In the genomic region with DNA sequence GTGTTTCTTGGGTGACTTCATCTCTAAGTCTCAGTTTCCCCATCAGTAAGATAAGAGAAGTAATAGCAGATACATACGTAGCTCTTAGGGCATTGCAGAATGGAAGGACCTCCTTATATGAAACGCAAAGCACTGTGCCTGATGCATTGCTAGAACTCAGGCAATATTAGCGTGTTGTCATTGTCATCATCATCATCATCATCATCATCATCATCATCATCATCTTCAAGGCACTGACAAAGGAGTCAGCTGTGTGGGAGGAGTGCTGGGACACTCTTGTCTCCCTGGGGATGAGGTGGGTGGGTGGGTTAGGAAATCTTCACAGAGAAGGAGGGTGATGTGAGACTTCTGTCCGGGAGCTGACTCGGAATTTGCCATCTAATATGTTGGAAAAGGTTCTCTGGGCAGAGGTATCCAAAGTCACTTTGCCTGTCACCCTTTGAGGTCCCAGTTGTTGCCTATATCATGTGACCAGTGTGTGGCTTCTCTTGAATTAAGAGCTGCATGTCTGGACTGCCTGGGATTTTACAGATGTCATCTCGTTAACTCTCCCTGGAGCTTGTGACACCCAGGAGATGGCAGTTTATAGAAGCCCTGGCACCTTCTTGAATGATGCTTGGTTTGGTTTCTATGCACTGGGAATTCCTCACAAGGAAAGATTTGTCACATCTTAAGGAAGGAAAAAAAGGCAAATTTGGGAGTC, we compare ENCODE assay signal across 18 cellular contexts. TPM values are rescaled to one million over a fixed set of nuclear protein-coding genes. Genes with fewer than 3 reads are reported as not detected.
DNase-seq lines count a peak whose midpoint lies in the region; ATAC-seq and TF ChIP-seq lines count a peak whose summit lies in the region.
"Had no signal": no experiment of that assay in that cellular context is flagged by ENCODE, and none has a peak within 500 bp of the region (broad histone marks: within the 10 kb centered on the region; RNA-seq: fewer than 3 reads in every experiment).

No MANE protein-coding gene starts in this region.

- POLR2A ChIA-PET in SK-N-SH (lab: Yijun Ruan, JAX) = no interaction called here
- POLR2A ChIA-PET in A673 (lab: Charles Lee; ENCODE audit: low non-redundant PET) = no interaction called here

- H3K36me3 ChIP-seq in SK-N-SH (replicated peaks in 1 of 2; ENCODE audit: control insufficient read depth in 1 of 2, insufficient read depth in 2 of 2, low read length in 1 of 2) (peaks cover 0 to 2% of the 10 kb centered on the region in 2 experiments), breast epithelium (no peaks in the 10 kb centered on the region), mesenchymal stem cell (ENCODE audit: control insufficient read depth in 1 of 2, insufficient read depth in 2 of 2, low read depth in 1 of 2, low read length in 2 of 2) (peaks cover 6 to 39% of the 10 kb centered on the region in 2 experiments), tibial artery (no peaks in the 10 kb centered on the region), A673 (ENCODE audit: insufficient read depth, low read length, poor library complexity, severe bottlenecking) (no peaks in the 10 kb centered on the region)
- H3K36me3 ChIP-seq: cardiac muscle cell, neural progenitor cell, SJSA1, upper lobe of right lung had no signal

- peak overlapping the region; percentile 68 for H3K4me2 ChIP-seq in SK-N-SH
- H3K4me2 ChIP-seq in mesenchymal stem cell (ENCODE audit: low read length, poor library complexity, severe bottlenecking) = no peak overlapping the region
- H3K4me2 ChIP-seq: neural progenitor cell had no signal

- H2AFZ ChIP-seq in SK-N-SH (ENCODE audit: low read depth) = no peak overlapping the region
- no peak overlapping the region for H2AFZ ChIP-seq in mesenchymal stem cell (ENCODE audit: low read depth, low read length)
- H2AFZ ChIP-seq: neural progenitor cell had no signal

- TF ChIP-seq EP300 in SK-N-SH (IDR thresholded peaks at IDR 0.05; ENCODE audit: borderline replicate concordance in 1 of 2, low read depth in 1 of 2, low read length in 1 of 2) = no peak

- no peaks in the 10 kb centered on the region for H3K9me2 ChIP-seq in SK-N-SH

- H2BK12ac ChIP-seq in mesenchymal stem cell (ENCODE audit: low read length in 2 of 2) = peak overlapping the region in 1 of 2 experiments; percentile 75

- H4K91ac ChIP-seq in mesenchymal stem cell (ENCODE audit: low read length) = peak overlapping the region; percentile 53

- H3F3A ChIP-seq in SK-N-SH (replicated peaks; ENCODE audit: insufficient read depth) = peaks cover 32% of the 10 kb centered on the region

- H2BK5ac ChIP-seq in mesenchymal stem cell (ENCODE audit: low read depth, low read length, poor library complexity, severe bottlenecking) = no peak overlapping the region

- H2BK15ac ChIP-seq in mesenchymal stem cell (ENCODE audit: low read depth, poor library complexity, severe bottlenecking) = peak overlapping the region; percentile 2

- ATAC-seq in SK-N-SH treated with all-trans-retinoic acid at 6 μM for 48 hours (no peak; the same call in 2 of the 3 replicates), GM19452 (IDR thresholded peaks at IDR 0.05; ENCODE audit: unreplicated experiment) (no peak)
- ATAC-seq: activated CD4-positive, alpha-beta T cell treated with anti-CD3 and anti-CD28 coated beads for 36 hours had no signal

- no peak for TF ChIP-seq RAD21 in SK-N-SH (IDR thresholded peaks at IDR 0.05; ENCODE audit: low read length)

- DNase-seq in SK-N-SH = no peak
- no peak for DNase-seq in breast epithelium (ENCODE audit: low spot score in 2 of 2)
- DNase-seq in mesenchymal stem cell = no peak
- DNase-seq in tibial artery = no peak
- DNase-seq in A673 (ENCODE audit: low spot score) = no peak
- DNase-seq in NCI-H2081 treated with DMSO at 0.1 percent for 48 hours (lab: John Stamatoyannopoulos, UW) = no peak
- DNase-seq: activated CD4-positive, alpha-beta T cell treated with anti-CD3 and anti-CD28 coated beads for 36 hours; endodermal cell; mesendoderm; NCI-H345; stimulated activated CD4-positive, alpha-beta T cell treated with anti-CD3 and anti-CD28 coated beads, Interleukin-4, amount 100 ng/mL, for 1 hour; upper lobe of right lung had no signal

- no TSS peak for BruUV-seq in A673 (replicated peaks; lab: Mats Ljungman, UMichigan)

- H3K4me1 ChIP-seq in SK-N-SH (ENCODE audit: control insufficient read depth in 1 of 2, insufficient read depth in 2 of 2, low read depth in 1 of 2, low read length in 1 of 2) = peaks cover 0 to 17% of the 10 kb centered on the region in 2 experiments; a peak in 2 of 4 replicates
- H3K4me1 ChIP-seq in breast epithelium = peaks cover 0 to 4% of the 10 kb centered on the region in 2 donors
- peaks cover 4% of the 10 kb centered on the region for H3K4me1 ChIP-seq in mesenchymal stem cell (ENCODE audit: control insufficient read depth, insufficient read depth, low read depth, low read length)
- peaks cover 0 to 75% (median 35%) of the 10 kb centered on the region in 4 donors for H3K4me1 ChIP-seq in tibial artery
- no peaks in the 10 kb centered on the region for H3K4me1 ChIP-seq in A673 (ENCODE audit: insufficient read depth, low read length, poor library complexity, severe bottlenecking)
- H3K4me1 ChIP-seq: neural progenitor cell had no signal

- no peak for TF ChIP-seq POLR2A in breast epithelium (IDR thresholded peaks at IDR 0.05)

- H3K9me3 ChIP-seq in SK-N-SH (no peaks in the 10 kb centered on the region), breast epithelium (no peaks in the 10 kb centered on the region), mesenchymal stem cell (ENCODE audit: control insufficient read depth, low read length) (no peaks in the 10 kb centered on the region), tibial artery (no peaks in the 10 kb centered on the region), A673 (ENCODE audit: low read depth, low read length, poor library complexity, severe bottlenecking) (no peaks in the 10 kb centered on the region)
- H3K9me3 ChIP-seq: SJSA1, upper lobe of right lung had no signal

- no peak overlapping the region for H2AK5ac ChIP-seq in mesenchymal stem cell (ENCODE audit: low read length, severe bottlenecking)

- peak overlapping the region; percentile 48 to 65 for H3K4ac ChIP-seq in mesenchymal stem cell (ENCODE audit: low read depth in 1 of 2, low read length in 2 of 2)

- peak overlapping the region; percentile 63 to 78 for H3K18ac ChIP-seq in mesenchymal stem cell (ENCODE audit: low read depth in 1 of 2, low read length in 2 of 2)

- 95% methylated on average over 6 of the region's 6 CpGs for WGBS in SK-N-SH (ENCODE audit: low lambda C conversion rate)
- 82% methylated on average over 3 of the region's 6 CpGs for WGBS in mesenchymal stem cell

- H3K23ac ChIP-seq in mesenchymal stem cell (ENCODE audit: low read length in 2 of 2) = no peak overlapping the region

- peak overlapping the region; percentile 14; the same call in 1 of the 2 replicates for H3K9ac ChIP-seq in SK-N-SH
- H3K9ac ChIP-seq in mesenchymal stem cell (ENCODE audit: low read length) = peak overlapping the region; percentile 62
- H3K9ac ChIP-seq: neural progenitor cell had no signal

- peaks cover 21% of the 10 kb centered on the region for H3K79me1 ChIP-seq in mesenchymal stem cell (replicated peaks; ENCODE audit: low read length, poor library complexity, severe bottlenecking)

- peaks cover 15% of the 10 kb centered on the region for H4K20me1 ChIP-seq in SK-N-SH (ENCODE audit: insufficient read depth)

- H3K79me2 ChIP-seq in SK-N-SH (ENCODE audit: insufficient read depth) = peaks cover 76% of the 10 kb centered on the region

- no peaks in the 10 kb centered on the region for H3K27me3 ChIP-seq in SK-N-SH (ENCODE audit: insufficient read depth)
- no peaks in the 10 kb centered on the region for H3K27me3 ChIP-seq in breast epithelium
- no peaks in the 10 kb centered on the region for H3K27me3 ChIP-seq in mesenchymal stem cell (ENCODE audit: control insufficient read depth in 1 of 2, insufficient read depth in 1 of 2, low read length in 2 of 2)
- no peaks in the 10 kb centered on the region for H3K27me3 ChIP-seq in tibial artery
- peaks cover 44% of the 10 kb centered on the region for H3K27me3 ChIP-seq in A673 (replicated peaks; ENCODE audit: insufficient read depth, low read depth, low read length, poor library complexity)
- H3K27me3 ChIP-seq: cardiac muscle cell, SJSA1, upper lobe of right lung had no signal

- peak overlapping the region in 1 of 2 experiments; percentile 95; a peak in 2 of 4 replicates for H3K27ac ChIP-seq in SK-N-SH (ENCODE audit: low read depth in 2 of 2, low read length in 1 of 2)
- H3K27ac ChIP-seq in breast epithelium = peak overlapping the region; percentile 83 to 89
- peak overlapping the region; percentile 10 for H3K27ac ChIP-seq in mesenchymal stem cell (ENCODE audit: low read length, poor library complexity, severe bottlenecking)
- peak overlapping the region; percentile 46 to 56 for H3K27ac ChIP-seq in tibial artery
- no peak overlapping the region for H3K27ac ChIP-seq in A673 (ENCODE audit: low read depth, low read length, poor library complexity, severe bottlenecking)
- H3K27ac ChIP-seq: neural progenitor cell, SJSA1 had no signal

- CTCF ChIA-PET in SK-N-SH (lab: Yijun Ruan, JAX) (interaction anchor here (1.3 to 1.8 kb wide), 4 partner anchors 11 to 734 kb away, joined by 3 to 4 read pairs (median 3); no protein-coding TSS in a partner anchor), A673 (lab: Charles Lee) (no interaction called here)

- intact Hi-C loops in breast epithelium (cut with DNase I; ENCODE audit: low total_unique reads) (no loop called here), tibial artery (cut with DNase I; ENCODE audit: low total_unique reads) (no loop called here), A673 (cut with micrococcal nuclease; ENCODE audit: unreplicated experiment) (no loop called here)

- H2BK120ac ChIP-seq in mesenchymal stem cell (ENCODE audit: low read depth, low read length) = no peak overlapping the region

- TF ChIP-seq CTCF in SK-N-SH (IDR thresholded peaks at IDR 0.05) (no peak), breast epithelium (IDR thresholded peaks at IDR 0.05) (no peak), tibial artery (IDR thresholded peaks at IDR 0.05) (no peak), A673 (conservative IDR thresholded peaks at IDR 0.05; ENCODE audit: low read depth, low read length) (no peak)

- H3K4me3 ChIP-seq in SK-N-SH (ENCODE audit: low read depth in 2 of 2, low read length in 1 of 2) (no peak overlapping the region; a peak in 1 of 4 replicates), breast epithelium (peak overlapping the region in 1 of 3 donors; percentile 22), mesenchymal stem cell (ENCODE audit: insufficient read depth in 1 of 2, low read depth in 1 of 2, low read length in 2 of 2) (peak overlapping the region in 1 of 2 experiments; percentile 42), tibial artery (no peak overlapping the region), A673 (ENCODE audit: low read depth, low read length, poor library complexity, severe bottlenecking) (no peak overlapping the region)
- H3K4me3 ChIP-seq: cardiac muscle cell, neural progenitor cell, SJSA1, upper lobe of right lung had no signal

- H3K14ac ChIP-seq in mesenchymal stem cell (ENCODE audit: low read length in 2 of 2) = peak overlapping the region in 1 of 2 experiments; percentile 49

- H4K8ac ChIP-seq in mesenchymal stem cell (ENCODE audit: low read length) = no peak overlapping the region

RNA-seq across cellular contexts. Expression of gene HTRA1, which starts 7.0 kb away (rescaled TPM):
- 291 and 339 TPM in 2 replicates for polyA plus RNA-seq in SK-N-SH (2012; rRNA removed)
- 289 and 306 TPM in 2 replicates for polyA plus RNA-seq in SK-N-SH (2012; cell fraction: cytosol; rRNA removed)
- 141 and 235 TPM in 2 replicates for polyA plus RNA-seq in SK-N-SH (2012; cell fraction: nucleus; rRNA removed)
- 100 to 1,000 TPM; 116 to 347 (median 152) TPM for total RNA-seq in breast epithelium
- 204 TPM for polyA plus RNA-seq in mesenchymal stem cell (2013, experiment 1 of 2)
- polyA plus RNA-seq in mesenchymal stem cell (2013, experiment 2 of 2) = 204 TPM
- total RNA-seq in A673 (2021) = 0.17 and 0.55 TPM in 2 replicates
- total RNA-seq: activated CD4-positive, alpha-beta T cell treated with anti-CD3 and anti-CD28 coated beads for 36 hours had no signal

RNA-seq across cellular contexts. Expression of gene ARMS2, which starts 13.9 kb away (rescaled TPM):
- not detected in 2 replicates for polyA plus RNA-seq in SK-N-SH (2012; rRNA removed)
- polyA plus RNA-seq in SK-N-SH (2012; cell fraction: cytosol; rRNA removed) = 0.04 TPM in 1 of 2 replicates, not detected in the other
- not detected in 2 replicates for polyA plus RNA-seq in SK-N-SH (2012; cell fraction: nucleus; rRNA removed)
- total RNA-seq in breast epithelium (not detected), A673 (2021) (not detected in 2 replicates)
- polyA plus RNA-seq in mesenchymal stem cell (2013, experiment 1 of 2) = not detected
- polyA plus RNA-seq in mesenchymal stem cell (2013, experiment 2 of 2) = not detected
- total RNA-seq: activated CD4-positive, alpha-beta T cell treated with anti-CD3 and anti-CD28 coated beads for 36 hours; cardiac muscle cell; endodermal cell; glomerular endothelial cell; SJSA1; upper lobe of right lung had no signal
- polyA plus RNA-seq: cardiac muscle cell had no signal

Comparison
In these comparisons a context has a peak if more than half of its experiments do, and no peak if none do; other contexts are left out.
1. RNA of gene HTRA1, which starts 7.0 kb away (total RNA-seq): 116 to 347 TPM in breast epithelium; 0.17 to 0.55 TPM in A673; every median in the first group is over 10 times any median in the second.